21 cellular contexts compared by ENCODE assay signal in genomic region chr11:26017322-26017860, GRCh38.
DNase-seq lines count a peak whose midpoint lies in the region; ATAC-seq and TF ChIP-seq lines count a peak whose summit lies in the region.
"Had no signal": no experiment of that assay in that cellular context is flagged by ENCODE, and none has a peak within 500 bp of the region (broad histone marks: within the 10 kb centered on the region; RNA-seq: fewer than 3 reads in every experiment).

No MANE protein-coding gene starts in this region.

- H3K36me3 Mint-ChIP-seq in nephron (ENCODE audit: low read depth): no peaks in the 10 kb centered on the region
- H3K36me3 Mint-ChIP-seq: CD4-positive, CD25-positive, alpha-beta regulatory T cell had no signal

- peaks cover 20% of the 10 kb centered on the region for H3K4me1 Mint-ChIP-seq in nephron
- H3K4me1 Mint-ChIP-seq: CD4-positive, CD25-positive, alpha-beta regulatory T cell had no signal

- H3K27ac Mint-ChIP-seq in nephron: peak overlapping the region in 2 of 3 experiments; percentile 32 to 58
- H3K27ac Mint-ChIP-seq: CD4-positive, CD25-positive, alpha-beta regulatory T cell had no signal

- no peaks in the 10 kb centered on the region for H3K27me3 Mint-ChIP-seq in nephron (ENCODE audit: low read depth)
- H3K27me3 Mint-ChIP-seq: CD4-positive, CD25-positive, alpha-beta regulatory T cell had no signal

- H3K36me3 ChIP-seq in body of pancreas (replicated peaks in 1 of 2; ENCODE audit: insufficient read depth in 1 of 2, low read depth in 2 of 2): no peaks in the 10 kb centered on the region
- H3K36me3 ChIP-seq: MG63 had no signal

- TF ChIP-seq CTCF in C4-2B (conservative IDR thresholded peaks at IDR 0.05) (no peak), body of pancreas (IDR thresholded peaks at IDR 0.05) (no peak), nephron (IDR thresholded peaks at IDR 0.05; ENCODE audit: unreplicated experiment in 3 of 3) (no peak)

- 12 to 25% methylated on average over 1 of the region's 1 CpG for WGBS in body of pancreas, 2 donors

- TF ChIP-seq POLR2A in body of pancreas (IDR thresholded peaks at IDR 0.05): no peak

- H3K4me3 Mint-ChIP-seq in nephron: no peak overlapping the region
- H3K4me3 Mint-ChIP-seq: CD4-positive, CD25-positive, alpha-beta regulatory T cell had no signal

- no peaks in the 10 kb centered on the region for H3K27me3 ChIP-seq in body of pancreas
- H3K27me3 ChIP-seq: MG63 had no signal

- H3K27ac ChIP-seq in C4-2B (peak overlapping the region; percentile 98; the same call in 1 of the 2 replicates), body of pancreas (no peak overlapping the region)

- H3K9me3 Mint-ChIP-seq in nephron: no peaks in the 10 kb centered on the region

- DNase-seq in HT-29 (ENCODE audit: low spot score) (peak; percentile 19), body of pancreas (peak in 2 of 4 donors; percentile 9 to 20), GOT3 (lab: John Stamatoyannopoulos, UW) (no peak)
- DNase-seq: CD4-positive, CD25-positive, alpha-beta regulatory T cell; EL; H7; MG63; NCI-H1105 treated with DMSO at 0.1 percent for 48 hours; NCI-H1694; NCI-H2029 treated with DMSO at 0.1 percent for 48 hours; NCI-H2227 treated with DMSO at 0.1 percent for 48 hours; NCI-H69; SIG-M5; SK-N-SH; SW 1271 had no signal

- intact Hi-C loops in body of pancreas (cut with DNase I): no loop called here

- H3K4me1 ChIP-seq in body of pancreas: peaks cover 25% of the 10 kb centered on the region

- H3K4me3 ChIP-seq in body of pancreas: no peak overlapping the region
- H3K4me3 ChIP-seq: K562, MG63 had no signal

- H3K9me3 ChIP-seq in body of pancreas: no peaks in the 10 kb centered on the region
- H3K9me3 ChIP-seq: MG63, SK-N-SH had no signal

- ATAC-seq in body of pancreas: peak; percentile 48
- no peak for ATAC-seq in HG02852 (IDR thresholded peaks at IDR 0.05; ENCODE audit: unreplicated experiment)
- ATAC-seq in esophagus mucosa: no peak
- ATAC-seq: HepG2, K562 had no signal
